25 cellular contexts compared by ENCODE assay signal in genomic region chr1:33031506-33031905, GRCh38. TPM values are rescaled to one million over a fixed set of nuclear protein-coding genes. Genes with fewer than 3 reads are reported as not detected.
A peak's percentile ranks its signal among the peaks of the same experiment; 100 is the strongest.
DNase-seq lines count a peak whose midpoint lies in the region; ATAC-seq and TF ChIP-seq lines count a peak whose summit lies in the region.
"Had no signal": no experiment of that assay in that cellular context is flagged by ENCODE, and none has a peak within 500 bp of the region (broad histone marks: within the 10 kb centered on the region; RNA-seq: fewer than 3 reads in every experiment).

No MANE protein-coding gene starts in this region.

- H3K4me2 ChIP-seq in KMS-11 (peak overlapping the region; percentile 53; the same call in 1 of the 2 replicates), OCI-LY1 (ENCODE audit: low read length) (peak overlapping the region; percentile 24; the same call in 1 of the 2 replicates)
- H3K4me2 ChIP-seq: SK-N-SH had no signal

- H3K9me3 ChIP-seq in OCI-LY1 (ENCODE audit: low read length) (no peaks in the 10 kb centered on the region), neutrophil (no peaks in the 10 kb centered on the region), heart left ventricle (no peaks in the 10 kb centered on the region), colonic mucosa (no peaks in the 10 kb centered on the region)
- H3K9me3 ChIP-seq: body of pancreas, SK-N-SH, testis had no signal

- peak; percentile 75 for DNase-seq in CD1c-positive myeloid dendritic cell (ENCODE audit: extremely low spot score)
- no peak for DNase-seq in heart left ventricle
- no peak for DNase-seq in colonic mucosa
- DNase-seq: activated B cell treated with CpG ODN at 0.5 μM for 24 hours; activated CD4-positive, alpha-beta T cell treated with anti-CD3 and anti-CD28 coated beads, Interleukin-2, amount 50 U/mL, for 4 hours; body of pancreas; cerebellar nuclear complex; DMS 273 treated with DMSO at 0.1 percent for 48 hours; effector CD4-positive, alpha-beta T cell; erythroblast; naive B cell; NCI-H1436; NCI-H524 treated with DMSO at 0.1 percent for 48 hours; SK-N-SH; small intestine; T-helper 9 cell; testis had no signal

- TF ChIP-seq POLR2A in heart left ventricle (IDR thresholded peaks at IDR 0.05), result no peak

- H3K27me3 ChIP-seq in KMS-11 (ENCODE audit: insufficient read depth, low read depth), result no peaks in the 10 kb centered on the region
- no peaks in the 10 kb centered on the region for H3K27me3 ChIP-seq in OCI-LY1 (ENCODE audit: insufficient read depth, low read length)
- no peaks in the 10 kb centered on the region for H3K27me3 ChIP-seq in neutrophil
- no peaks in the 10 kb centered on the region for H3K27me3 ChIP-seq in heart left ventricle
- H3K27me3 ChIP-seq in colonic mucosa, result no peaks in the 10 kb centered on the region
- H3K27me3 ChIP-seq: body of pancreas, testis had no signal

- H3K27ac ChIP-seq in KMS-11 (no peak overlapping the region), OCI-LY1 (ENCODE audit: low read depth, low read length, poor library complexity, severe bottlenecking) (peak overlapping the region; percentile 13), neutrophil (peak overlapping the region; percentile 80), heart left ventricle (no peak overlapping the region), colonic mucosa (no peak overlapping the region)
- H3K27ac ChIP-seq: body of pancreas, C4-2B, RWPE1, testis had no signal

- H3K4me1 ChIP-seq in KMS-11 (ENCODE audit: low read depth, poor library complexity, severe bottlenecking), result peaks cover 87% of the 10 kb centered on the region
- H3K4me1 ChIP-seq in OCI-LY1 (ENCODE audit: insufficient read depth, low read length, severe bottlenecking), result peaks cover 86% of the 10 kb centered on the region
- peaks cover 68 to 81% of the 10 kb centered on the region in 2 experiments for H3K4me1 ChIP-seq in neutrophil (ENCODE audit: control insufficient read depth in 1 of 2, insufficient read depth in 1 of 2, low read depth in 1 of 2, low read length in 1 of 2)
- H3K4me1 ChIP-seq in heart left ventricle, result peaks cover 12 to 69% (median 42%) of the 10 kb centered on the region in 12 donors
- no peaks in the 10 kb centered on the region for H3K4me1 ChIP-seq in colonic mucosa

- H3K9ac ChIP-seq in KMS-11 (no peak overlapping the region), OCI-LY1 (ENCODE audit: low read length) (no peak overlapping the region), colonic mucosa (ENCODE audit: low read depth in 2 of 2, low read length in 2 of 2) (no peak overlapping the region)
- H3K9ac ChIP-seq: SK-N-SH had no signal

- H3F3A ChIP-seq in OCI-LY1 (ENCODE audit: insufficient read depth, low read length), result no peaks in the 10 kb centered on the region

- no peak overlapping the region for H2AFZ ChIP-seq in KMS-11 (ENCODE audit: low read depth)
- H2AFZ ChIP-seq in OCI-LY1 (ENCODE audit: low read length), result no peak overlapping the region

- H3K36me3 ChIP-seq in KMS-11 (ENCODE audit: insufficient read depth) (no peaks in the 10 kb centered on the region; the same call in 1 of the 2 replicates), OCI-LY1 (ENCODE audit: insufficient read depth, low read length) (peaks cover 68% of the 10 kb centered on the region; the same call in 1 of the 2 replicates), neutrophil (no peaks in the 10 kb centered on the region), heart left ventricle (peaks cover 0 to 42% (median 26%) of the 10 kb centered on the region in 9 donors), colonic mucosa (no peaks in the 10 kb centered on the region)

- peaks cover 43% of the 10 kb centered on the region for H4K20me1 ChIP-seq in KMS-11 (ENCODE audit: insufficient read depth)
- no peaks in the 10 kb centered on the region; the same call in 1 of the 2 replicates for H4K20me1 ChIP-seq in OCI-LY1 (ENCODE audit: insufficient read depth, low read length)

- 83 to 86% (median 85%) methylated on average over 4 of the region's 4 CpGs for WGBS in heart left ventricle, 4 donors

- intact Hi-C loops in heart left ventricle (cut with DNase I), result no loop called here
- intact Hi-C loops in colonic mucosa (cut with DNase I), result no loop called here

- TF ChIP-seq CTCF in KMS-11 (conservative IDR thresholded peaks at IDR 0.05; ENCODE audit: low read depth, low read length), result no peak
- no peak for TF ChIP-seq CTCF in OCI-LY1 (IDR thresholded peaks at IDR 0.05; ENCODE audit: low read length)
- TF ChIP-seq CTCF in neutrophil (IDR thresholded peaks at IDR 0.05), result no peak
- TF ChIP-seq CTCF in heart left ventricle (IDR thresholded peaks at IDR 0.05), result no peak
- TF ChIP-seq CTCF in colonic mucosa (IDR thresholded peaks at IDR 0.05), result no peak

- H3K79me2 ChIP-seq in KMS-11 (ENCODE audit: insufficient read depth, low read depth), result peaks cover 100% of the 10 kb centered on the region
- H3K79me2 ChIP-seq in OCI-LY1 (ENCODE audit: insufficient read depth, low read length), result peaks cover 91% of the 10 kb centered on the region

- H3K4me3 ChIP-seq in KMS-11 (IDR thresholded peaks at IDR 0.05; ENCODE audit: insufficient read depth, low read depth, low read length) (no peak overlapping the region), OCI-LY1 (ENCODE audit: low read depth, low read length, poor library complexity, severe bottlenecking) (no peak overlapping the region), neutrophil (ENCODE audit: low read depth in 1 of 2, low read length in 1 of 2) (peak overlapping the region in 1 of 2 experiments; percentile 33), heart left ventricle (no peak overlapping the region), colonic mucosa (no peak overlapping the region)
- H3K4me3 ChIP-seq: body of pancreas, testis had no signal

- ATAC-seq in heart left ventricle (no peak), HG03159 (IDR thresholded peaks at IDR 0.05; ENCODE audit: unreplicated experiment) (no peak)
- ATAC-seq: body of pancreas, HCT116, left lobe of liver had no signal

- H3K9me2 ChIP-seq in OCI-LY1 (ENCODE audit: low read depth, low read length), result no peaks in the 10 kb centered on the region
- H3K9me2 ChIP-seq: SK-N-SH had no signal

RNA-seq across cellular contexts. Expression of gene AK2, which starts 5.2 kb away (rescaled TPM):
- 100 to 1,000 TPM; 101 to 189 (median 120) TPM for total RNA-seq in heart left ventricle
- 100 to 1,000 TPM; 153 to 292 TPM for polyA plus RNA-seq in heart left ventricle
- total RNA-seq in colonic mucosa, result 100 to 1,000 TPM; 206 to 243 TPM

RNA-seq across cellular contexts. Expression of gene AZIN2, which starts 49.4 kb away (rescaled TPM):
- total RNA-seq in heart left ventricle (1 to 10 TPM; 1.4 to 5.4 (median 3.1) TPM), colonic mucosa (10 to 100 TPM; 10.2 to 21.4 TPM)
- 1 to 10 TPM; 1.3 to 1.4 TPM for polyA plus RNA-seq in heart left ventricle

Comparison
In these comparisons a context has a peak if more than half of its experiments do, and no peak if none do; other contexts are left out.
1. H3K27ac ChIP-seq: peak in OCI-LY1 (single experiment) and neutrophil (single experiment); none in KMS-11 (single experiment), heart left ventricle (0 of 12) and colonic mucosa (single experiment).